ENCODE assay signal across 1 cellular context in genomic region chr7:137399827-137400823, GRCh38.
TF ChIP-seq lines count a peak whose summit lies in the region.

No MANE protein-coding gene starts in this region.

TF ChIP-seq in H1, 55 proteins besides CTCF, POLR2A, EP300 and RAD21:
- TF ChIP-seq CBX5 (IDR thresholded peaks at IDR 0.05; ENCODE audit: low read depth, low read length), result no peak
- TF ChIP-seq SP4 (IDR thresholded peaks at IDR 0.05; ENCODE audit: low read length), result no peak
- TF ChIP-seq CEBPB (IDR thresholded peaks at IDR 0.05; ENCODE audit: low read depth, low read length), result no peak
- no peak for TF ChIP-seq CHD7 (IDR thresholded peaks at IDR 0.05; ENCODE audit: insufficient replicate concordance, low read length)
- no peak for TF ChIP-seq EZH2 (IDR thresholded peaks at IDR 0.05; ENCODE audit: low read depth, low read length, severe bottlenecking)
- no peak for TF ChIP-seq SRF (IDR thresholded peaks at IDR 0.05; ENCODE audit: low read depth, low read length)
- no peak for TF ChIP-seq TCF12 (IDR thresholded peaks at IDR 0.05; ENCODE audit: low read depth, low read length)
- TF ChIP-seq NANOG (IDR thresholded peaks at IDR 0.05; ENCODE audit: insufficient read depth, low read depth, low read length, poor library complexity, severe bottlenecking), result no peak
- no peak for TF ChIP-seq SP1 (IDR thresholded peaks at IDR 0.05; ENCODE audit: low read depth, low read length)
- no peak for TF ChIP-seq JUN (IDR thresholded peaks at IDR 0.05; ENCODE audit: low read depth, low read length)
- TF ChIP-seq GTF2F1 (IDR thresholded peaks at IDR 0.05; ENCODE audit: borderline replicate concordance, low read depth, low read length), result no peak
- no peak for TF ChIP-seq YY1 (IDR thresholded peaks at IDR 0.05; ENCODE audit: low read depth, low read length)
- no peak for TF ChIP-seq BACH1 (IDR thresholded peaks at IDR 0.05; ENCODE audit: low read length)
- TF ChIP-seq SP2 (IDR thresholded peaks at IDR 0.05; ENCODE audit: low read length), result no peak
- no peak for TF ChIP-seq TAF1 (IDR thresholded peaks at IDR 0.05; ENCODE audit: low read depth, low read length)
- no peak for TF ChIP-seq KDM5A (IDR thresholded peaks at IDR 0.05; ENCODE audit: low read length)
- no peak for TF ChIP-seq CTBP2 (IDR thresholded peaks at IDR 0.05; ENCODE audit: borderline replicate concordance, insufficient read depth, insufficient read length, low read length)
